Comparison of ENCODE assay signal across 1 cellular context in the genomic region with DNA sequence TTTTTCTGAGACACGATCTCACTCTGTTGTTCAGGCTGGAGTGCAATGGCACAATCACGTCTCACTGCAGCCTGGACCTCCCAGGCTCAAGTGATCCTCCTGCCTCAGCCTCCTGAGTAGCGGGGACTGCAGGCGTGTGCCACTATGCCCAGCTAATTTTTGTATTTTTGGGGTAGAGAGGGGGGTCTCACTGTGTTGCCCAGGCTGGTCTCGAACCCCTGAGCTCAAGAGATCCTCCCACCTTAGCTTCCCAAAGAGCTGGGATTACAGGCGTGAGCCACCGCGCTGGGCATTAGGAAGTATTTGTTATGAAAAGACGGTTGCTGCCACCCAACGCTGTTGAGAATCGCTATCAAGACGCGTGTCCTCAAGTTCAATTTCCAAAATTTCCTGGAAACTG.
TF ChIP-seq lines count a peak whose summit lies in the region.

No MANE protein-coding gene starts in this region.

TF ChIP-seq in WTC11, 78 proteins besides CTCF, POLR2A, EP300 and RAD21 (continued from another document):
- TF ChIP-seq, protein P1, sequence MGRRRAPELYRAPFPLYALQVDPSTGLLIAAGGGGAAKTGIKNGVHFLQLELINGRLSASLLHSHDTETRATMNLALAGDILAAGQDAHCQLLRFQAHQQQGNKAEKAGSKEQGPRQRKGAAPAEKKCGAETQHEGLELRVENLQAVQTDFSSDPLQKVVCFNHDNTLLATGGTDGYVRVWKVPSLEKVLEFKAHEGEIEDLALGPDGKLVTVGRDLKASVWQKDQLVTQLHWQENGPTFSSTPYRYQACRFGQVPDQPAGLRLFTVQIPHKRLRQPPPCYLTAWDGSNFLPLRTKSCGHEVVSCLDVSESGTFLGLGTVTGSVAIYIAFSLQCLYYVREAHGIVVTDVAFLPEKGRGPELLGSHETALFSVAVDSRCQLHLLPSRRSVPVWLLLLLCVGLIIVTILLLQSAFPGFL (CRISPR knock-in tag; IDR thresholded peaks at IDR 0.05; ENCODE audit: borderline replicate concordance) = no peak
- TF ChIP-seq, protein P2, sequence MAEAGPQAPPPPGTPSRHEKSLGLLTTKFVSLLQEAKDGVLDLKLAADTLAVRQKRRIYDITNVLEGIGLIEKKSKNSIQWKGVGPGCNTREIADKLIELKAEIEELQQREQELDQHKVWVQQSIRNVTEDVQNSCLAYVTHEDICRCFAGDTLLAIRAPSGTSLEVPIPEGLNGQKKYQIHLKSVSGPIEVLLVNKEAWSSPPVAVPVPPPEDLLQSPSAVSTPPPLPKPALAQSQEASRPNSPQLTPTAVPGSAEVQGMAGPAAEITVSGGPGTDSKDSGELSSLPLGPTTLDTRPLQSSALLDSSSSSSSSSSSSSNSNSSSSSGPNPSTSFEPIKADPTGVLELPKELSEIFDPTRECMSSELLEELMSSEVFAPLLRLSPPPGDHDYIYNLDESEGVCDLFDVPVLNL (CRISPR knock-in tag; IDR thresholded peaks at IDR 0.05; ENCODE audit: borderline replicate concordance, low read depth) = no peak
